ENCODE assay signal across 1 cellular context in genomic region chr2:170733821-170734600, GRCh38.
TF ChIP-seq lines count a peak whose summit lies in the region.

No MANE protein-coding gene starts in this region.

TF ChIP-seq in HepG2, 621 proteins besides CTCF, POLR2A, EP300 and RAD21:
- TF ChIP-seq ZNF605 (CRISPR knock-in tag; IDR thresholded peaks at IDR 0.05) (no peak), ZNF781 (CRISPR knock-in tag; IDR thresholded peaks at IDR 0.05; ENCODE audit: borderline replicate concordance, not compliant biosample characterization) (no peak), ETV6 (CRISPR knock-in tag; conservative IDR thresholded peaks at IDR 0.05) (no peak), ZSCAN30 (CRISPR knock-in tag; IDR thresholded peaks at IDR 0.05) (no peak), ATRX (CRISPR knock-in tag; IDR thresholded peaks at IDR 0.05; ENCODE audit: borderline replicate concordance) (no peak), RARG (CRISPR knock-in tag; IDR thresholded peaks at IDR 0.05; ENCODE audit: low read depth) (no peak), ZNF17 (CRISPR knock-in tag; IDR thresholded peaks at IDR 0.05) (no peak), KLF15 (CRISPR knock-in tag; IDR thresholded peaks at IDR 0.05; ENCODE audit: borderline replicate concordance) (no peak), MAFG (CRISPR knock-in tag; IDR thresholded peaks at IDR 0.05) (no peak)
TF ChIP-seq in HepG2: peak in this region for 0.
